In genomic region chr6:17894905-17895304, GRCh38 we compare ENCODE assay signal across 30 cellular contexts.
"Had no signal": no experiment of that assay in that cellular context is flagged by ENCODE, and none has a peak within 500 bp of the region (broad histone marks: within the 10 kb centered on the region; RNA-seq: fewer than 3 reads in every experiment).

No MANE protein-coding gene starts in this region.

- H3K27ac Mint-ChIP-seq: activated CD4-positive, alpha-beta memory T cell treated with anti-CD3 and anti-CD28 coated beads for 36 hours; activated CD4-positive, alpha-beta T cell treated with anti-CD3 and anti-CD28 coated beads for 36 hours; activated CD4-positive, alpha-beta T cell treated with anti-CD3 and anti-CD28 coated beads, Interleukin-2, amount 10 ng/mL, durations not matched to agents 7 days and 5 days; activated naive CD4-positive, alpha-beta T cell treated with anti-CD3 and anti-CD28 coated beads, Interleukin-2, amount 10 ng/mL, durations not matched to agents 7 days and 5 days; activated naive CD8-positive, alpha-beta T cell; activated naive CD8-positive, alpha-beta T cell treated with anti-CD3 and anti-CD28 coated beads, Interleukin-2, amount 50 U/mL, for 24 hours; activated T-helper 1 cell treated with anti-CD3 and anti-CD28 coated beads, Interleukin-12 subunit alpha, Interleukin-12 subunit beta, Interleukin-2, Interleukin-4 antibody, amounts not matched to agents 30 ng/mL and 10 ng/mL and 1 ng/mL, durations not matched to agents 14 hours and 24 hours and 36 hours; T-helper 1 cell treated with Interleukin-12 subunit alpha and Interleukin-12 subunit beta and Interleukin-4 antibody, amounts not matched to agents 30 μg/mL and 1 μg/mL, for 36 hours; T-helper 2 cell treated with Interferon-gamma antibody and Interleukin-4, amounts not matched to agents 5 μg/mL and 100 μg/mL, for 36 hours; WTC11 had no signal

- ATAC-seq: activated CD4-positive, alpha-beta T cell treated with anti-CD3 and anti-CD28 coated beads for 36 hours; activated CD4-positive, CD25-positive, alpha-beta regulatory T cell treated with anti-CD3 and anti-CD28 coated beads, Interleukin-2, amount 50 U/mL, for 24 hours; activated naive CD8-positive, alpha-beta T cell treated with anti-CD3 and anti-CD28 coated beads, Interleukin-2, amount 50 U/mL, for 24 hours; activated T-cell treated with anti-CD3 and anti-CD28 coated beads, Interleukin-2, amount 50 U/mL, for 4 hours; WTC11 had no signal

- FAIRE-seq: TTC549 had no signal

- H3K4me1 Mint-ChIP-seq: activated CD4-positive, alpha-beta T cell treated with anti-CD3 and anti-CD28 coated beads for 36 hours; activated CD4-positive, alpha-beta T cell treated with anti-CD3 and anti-CD28 coated beads, Interleukin-2, amount 10 ng/mL, durations not matched to agents 7 days and 5 days; activated naive CD4-positive, alpha-beta T cell treated with anti-CD3 and anti-CD28 coated beads, Interleukin-2, amount 10 ng/mL, durations not matched to agents 7 days and 5 days; activated naive CD8-positive, alpha-beta T cell treated with anti-CD3 and anti-CD28 coated beads, Interleukin-2, amount 50 U/mL, for 24 hours had no signal

- H3K36me3 Mint-ChIP-seq: activated naive CD4-positive, alpha-beta T cell treated with anti-CD3 and anti-CD28 coated beads, Interleukin-2, amount 10 ng/mL, durations not matched to agents 7 days and 5 days; activated naive CD8-positive, alpha-beta T cell had no signal

- H3K27me3 ChIP-seq: brain microvascular endothelial cell had no signal

- H3K27ac ChIP-seq: brain microvascular endothelial cell had no signal

- DNase-seq: activated CD4-positive, alpha-beta memory T cell treated with anti-CD3 and anti-CD28 coated beads for 36 hours; activated CD4-positive, alpha-beta T cell treated with anti-CD3 and anti-CD28 coated beads for 36 hours; activated CD4-positive, alpha-beta T cell treated with anti-CD3 and anti-CD28 coated beads, Interleukin-2, amount 10 ng/mL, durations not matched to agents 7 days and 5 days; activated CD8-positive, alpha-beta memory T cell treated with anti-CD3 and anti-CD28 coated beads, Interleukin-2, amount 50 U/mL, for 4 hours; activated naive CD4-positive, alpha-beta T cell treated with anti-CD3 and anti-CD28 coated beads, Interleukin-2, amount 10 ng/mL, durations not matched to agents 7 days and 5 days; activated naive CD8-positive, alpha-beta T cell treated with anti-CD3 and anti-CD28 coated beads, Interleukin-2, amount 50 U/mL, for 24 hours; activated T-cell treated with anti-CD3 and anti-CD28 coated beads for 4 hours; activated T-cell treated with anti-CD3 and anti-CD28 coated beads, Interleukin-2, amount 50 U/mL, for 4 hours; amniotic stem cell; aorta; brain microvascular endothelial cell; central memory CD4-positive, alpha-beta T cell; MM.1S; MV-4-11; NCI-H1092; NCI-H1436 treated with DMSO at 0.1 percent for 48 hours; NCI-H1694 treated with DMSO at 0.1 percent for 48 hours; NCI-H2029; NCI-H510A; NCI-H526; NCI-H748 treated with DMSO at 0.1 percent for 48 hours; NK-92 treated with Interleukin-12 subunit alpha and Interleukin-12 subunit beta, amount 100 ng/mL, for 24 hours; Right ventricle myocardium superior had no signal

- H3K4me3 Mint-ChIP-seq: activated CD4-positive, alpha-beta memory T cell treated with anti-CD3 and anti-CD28 coated beads for 36 hours; activated CD4-positive, alpha-beta T cell treated with anti-CD3 and anti-CD28 coated beads for 36 hours; activated CD4-positive, alpha-beta T cell treated with anti-CD3 and anti-CD28 coated beads, Interleukin-2, amount 10 ng/mL, durations not matched to agents 7 days and 5 days; activated naive CD4-positive, alpha-beta T cell treated with anti-CD3 and anti-CD28 coated beads, Interleukin-2, amount 10 ng/mL, durations not matched to agents 7 days and 5 days; activated naive CD8-positive, alpha-beta T cell; activated naive CD8-positive, alpha-beta T cell treated with anti-CD3 and anti-CD28 coated beads, Interleukin-2, amount 50 U/mL, for 24 hours; activated T-cell treated with anti-CD3 and anti-CD28 coated beads, Interleukin-2, amount 50 U/mL, for 4 hours; activated T-helper 1 cell treated with anti-CD3 and anti-CD28 coated beads, Interleukin-12 subunit alpha, Interleukin-12 subunit beta, Interleukin-2, Interleukin-4 antibody, amounts not matched to agents 30 ng/mL and 10 ng/mL and 1 ng/mL, durations not matched to agents 14 hours and 24 hours and 36 hours; T-helper 1 cell treated with Interleukin-12 subunit alpha and Interleukin-12 subunit beta and Interleukin-4 antibody, amounts not matched to agents 30 μg/mL and 1 μg/mL, for 36 hours; T-helper 2 cell treated with Interferon-gamma antibody and Interleukin-4, amounts not matched to agents 5 μg/mL and 100 μg/mL, for 36 hours; WTC11 had no signal
